In genomic region chr7:75892634-75893272, GRCh38 we compare ENCODE assay signal across 2 cellular contexts.
TF ChIP-seq lines count a peak whose summit lies in the region.

No MANE protein-coding gene starts in this region.

TF ChIP-seq in A549, 52 proteins besides CTCF, POLR2A, EP300 and RAD21:
- no peak for TF ChIP-seq FOXS1 (CRISPR knock-in tag; IDR thresholded peaks at IDR 0.05)
- TF ChIP-seq ESRRA (IDR thresholded peaks at IDR 0.05; ENCODE audit: borderline replicate concordance, low read length) = no peak
TF ChIP-seq in A549: peak in this region for 0.

TF ChIP-seq in H1, 55 proteins besides CTCF, POLR2A, EP300 and RAD21:
- TF ChIP-seq CHD2 (IDR thresholded peaks at IDR 0.05; ENCODE audit: low read length) (no peak), TAF7 (optimal IDR thresholded peaks at IDR 0.05; ENCODE audit: borderline replicate concordance, low read depth, low read length) (no peak), ATF2 (IDR thresholded peaks at IDR 0.05; ENCODE audit: low read length) (no peak), BCL11A (IDR thresholded peaks at IDR 0.05; ENCODE audit: low read depth in 2 of 2, low read length in 2 of 2) (no peak), SIN3A (conservative IDR thresholded peaks at IDR 0.05 in 1 of 2, IDR thresholded peaks at IDR 0.05 in 1 of 2; ENCODE audit: low read depth in 1 of 2, low read length in 2 of 2) (no peak), USF2 (IDR thresholded peaks at IDR 0.05; ENCODE audit: low read length) (no peak), RNF2 (IDR thresholded peaks at IDR 0.05; ENCODE audit: borderline replicate concordance, low read depth, low read length, missing control alignments, poor library complexity, severe bottlenecking) (no peak), HDAC2 (IDR thresholded peaks at IDR 0.05; ENCODE audit: borderline replicate concordance in 1 of 2, low read depth in 2 of 2, low read length in 2 of 2) (no peak), RXRA (IDR thresholded peaks at IDR 0.05; ENCODE audit: insufficient read depth, low read depth, low read length) (no peak)
